Comparison of ENCODE assay signal across 16 cellular contexts in the genomic region with DNA sequence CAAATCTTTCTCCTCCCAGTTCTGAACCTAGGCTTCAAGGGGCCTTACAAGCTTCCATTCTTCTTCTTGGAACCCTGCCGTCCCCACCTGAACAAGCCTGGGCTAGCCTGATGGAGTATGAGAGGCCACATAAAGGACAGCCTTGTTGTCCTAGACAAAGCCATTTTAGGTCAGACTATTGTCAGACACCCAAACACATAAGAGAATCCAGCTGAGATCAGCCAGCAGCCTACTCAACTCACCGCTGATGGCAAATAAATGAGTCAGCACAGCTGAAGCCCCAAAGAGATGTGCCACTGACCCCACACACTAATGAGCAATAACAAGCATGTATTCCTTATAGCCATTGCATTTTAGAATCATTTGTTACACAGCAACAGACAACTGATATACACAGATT. TPM values are rescaled to one million over a fixed set of nuclear protein-coding genes. Genes with fewer than 3 reads are reported as not detected.
DNase-seq lines count a peak whose midpoint lies in the region; ATAC-seq and TF ChIP-seq lines count a peak whose summit lies in the region.
"Had no signal": no experiment of that assay in that cellular context is flagged by ENCODE, and none has a peak within 500 bp of the region (broad histone marks: within the 10 kb centered on the region; RNA-seq: fewer than 3 reads in every experiment).

No MANE protein-coding gene starts in this region.

- CTCF ChIA-PET in OCI-LY7 (lab: Charles Lee; ENCODE audit: unreplicated experiment), result no interaction called here

- no peak for TF ChIP-seq CTCF in OCI-LY7 (conservative IDR thresholded peaks at IDR 0.05; ENCODE audit: low read length)

- H4K20me1 ChIP-seq in GM23248 (ENCODE audit: insufficient read depth) (no peaks in the 10 kb centered on the region), OCI-LY7 (ENCODE audit: insufficient read depth, low read length) (no peaks in the 10 kb centered on the region)

- WGBS in GM23248 (ENCODE audit: low coverage in 1 of 2, low lambda C conversion rate in 2 of 2, missing lambda C conversion rate in 2 of 2), 2 experiments, result 29 to 31% methylated on average over 2 of the region's 2 CpGs

- in situ Hi-C loops in GM23248 (cut with MboI), result no loop called here

- H3K4me2 ChIP-seq in GM23248 (ENCODE audit: unreplicated experiment) (no peak overlapping the region), OCI-LY7 (ENCODE audit: low read length) (no peak overlapping the region)

- peaks cover 0 to 7% (median 0%) of the 10 kb centered on the region in 3 donors for H3K27me3 Mint-ChIP-seq in immature natural killer cell (ENCODE audit: low read depth in 3 of 3)

- no peaks in the 10 kb centered on the region for H3K36me3 Mint-ChIP-seq in immature natural killer cell

- H3K9me2 ChIP-seq in GM23248 (ENCODE audit: insufficient read depth) (no peaks in the 10 kb centered on the region), OCI-LY7 (ENCODE audit: insufficient read depth, low read length) (no peaks in the 10 kb centered on the region)

- H3K9me3 ChIP-seq in GM23248 (ENCODE audit: low read depth) (no peaks in the 10 kb centered on the region), OCI-LY7 (ENCODE audit: low read length) (no peaks in the 10 kb centered on the region)
- H3K9me3 ChIP-seq: Peyer's patch, spleen, vagina had no signal

- H3K27me3 ChIP-seq in GM23248 (replicated peaks; ENCODE audit: insufficient read depth), result no peaks in the 10 kb centered on the region
- H3K27me3 ChIP-seq: Peyer's patch, vagina had no signal

- H3K9ac ChIP-seq in GM23248, result no peak overlapping the region

- 0 out of 2 replicates have a peak, but pooled peaks cover 8% of the 10 kb centered on the region for H3F3A ChIP-seq in GM23248 (ENCODE audit: insufficient read depth)

- H3K27ac ChIP-seq in GM23248 (no peak overlapping the region), OCI-LY7 (ENCODE audit: low read depth, low read length, poor library complexity, severe bottlenecking) (no peak overlapping the region)
- H3K27ac ChIP-seq: Peyer's patch, spleen, vagina had no signal

- H2AFZ ChIP-seq in GM23248 (no peak overlapping the region), OCI-LY7 (ENCODE audit: low read length) (no peak overlapping the region)

- no peak overlapping the region for H3K4me3 Mint-ChIP-seq in immature natural killer cell
- H3K4me3 Mint-ChIP-seq: activated CD8-positive, alpha-beta T cell treated with anti-CD3 and anti-CD28 coated beads, Interleukin-2, amount 10 ng/mL, durations not matched to agents 7 days and 5 days had no signal

- DNase-seq in AG08395 (ENCODE audit: low spot score) (peak; percentile 44), GM23248 (peak; percentile 50), astrocyte of the hippocampus (ENCODE audit: low read depth, low spot score) (peak; percentile 22), myocyte (ENCODE audit: low read depth) (peak; percentile 32), immature natural killer cell (no peak), NCI-H187 (lab: John Stamatoyannopoulos, UW) (no peak), OCI-LY7 (ENCODE audit: low spot score) (no peak)
- DNase-seq: activated CD8-positive, alpha-beta T cell treated with anti-CD3 and anti-CD28 coated beads, Interleukin-2, amount 10 ng/mL, durations not matched to agents 7 days and 5 days; glutamatergic neuron; KG1; midbrain; Peyer's patch; spleen; stimulated activated naive CD4-positive, alpha-beta T cell treated with Interleukin-2 at 50 U/mL for 16 hours had no signal

- H3K79me2 ChIP-seq in GM23248 (ENCODE audit: insufficient read depth), result peaks cover 12% of the 10 kb centered on the region; the same call in 1 of the 2 replicates
- no peaks in the 10 kb centered on the region for H3K79me2 ChIP-seq in OCI-LY7 (ENCODE audit: insufficient read depth, low read depth, low read length)

- intact Hi-C loops in OCI-LY7 (cut with micrococcal nuclease; ENCODE audit: unreplicated experiment), result no loop called here

- peaks cover 0 to 4% (median 0%) of the 10 kb centered on the region in 6 donors for H3K9me3 Mint-ChIP-seq in immature natural killer cell

- no peak overlapping the region for H3K4me3 ChIP-seq in GM23248
- H3K4me3 ChIP-seq in OCI-LY7 (ENCODE audit: low read depth, low read length, poor library complexity, severe bottlenecking), result no peak overlapping the region
- H3K4me3 ChIP-seq: Peyer's patch, spleen, vagina had no signal

- no peaks in the 10 kb centered on the region for H3K4me1 Mint-ChIP-seq in immature natural killer cell

- no TSS peak for BruUV-seq in OCI-LY7 (replicated peaks; lab: Mats Ljungman, UMichigan)

- POLR2A ChIA-PET in OCI-LY7 (lab: Charles Lee), result no interaction called here

- no peak for ATAC-seq in GM18502 (IDR thresholded peaks at IDR 0.05; ENCODE audit: poor library complexity, unreplicated experiment)
- ATAC-seq: activated CD8-positive, alpha-beta T cell treated with anti-CD3 and anti-CD28 coated beads, Interleukin-2, amount 10 ng/mL, durations not matched to agents 7 days and 5 days had no signal

- peaks cover 35% of the 10 kb centered on the region; the same call in 1 of the 2 replicates for H3K36me3 ChIP-seq in GM23248 (ENCODE audit: low read depth)
- H3K36me3 ChIP-seq in OCI-LY7 (ENCODE audit: insufficient read depth, low read length), result no peaks in the 10 kb centered on the region
- H3K36me3 ChIP-seq: Peyer's patch, spleen, vagina had no signal

- no peak overlapping the region for H3K27ac Mint-ChIP-seq in immature natural killer cell
- H3K27ac Mint-ChIP-seq: activated CD8-positive, alpha-beta T cell treated with anti-CD3 and anti-CD28 coated beads, Interleukin-2, amount 10 ng/mL, durations not matched to agents 7 days and 5 days had no signal

- H3K4me1 ChIP-seq in GM23248 (ENCODE audit: insufficient read depth) (peaks cover 13% of the 10 kb centered on the region; the same call in 1 of the 2 replicates), OCI-LY7 (ENCODE audit: insufficient read depth, low read length, poor library complexity, severe bottlenecking) (no peaks in the 10 kb centered on the region)
- H3K4me1 ChIP-seq: Peyer's patch, spleen had no signal

RNA-seq across cellular contexts. Expression of gene SVEP1, which starts 33.8 kb away (rescaled TPM):
- 47.3 and 50.5 TPM in 2 replicates for total RNA-seq in GM23248 (2014; rRNA removed; shearing (Covaris generic))
- polyA plus RNA-seq in GM23248 (2016; fragmentation: Nextera tagmentation; extraction: Ambion mirVana) (12.6 and 13.6 TPM in 2 replicates), immature natural killer cell (under 1 TPM in 1 of 3 donors, not detected in 2; 0.03 TPM)
- total RNA-seq in myocyte (3.6 and 5.0 TPM in 2 replicates), OCI-LY7 (2022) (not detected in 2 replicates)
- polyA plus RNA-seq in myocyte (2012), result 1.9 TPM
- total RNA-seq in OCI-LY7 (2014; rRNA removed; shearing (Covaris generic)), result not detected in 2 replicates
- total RNA-seq: activated CD8-positive, alpha-beta T cell treated with anti-CD3 and anti-CD28 coated beads, Interleukin-2, amount 10 ng/mL, durations not matched to agents 7 days and 5 days had no signal

Comparison
In these comparisons a context has a peak if more than half of its experiments do, and no peak if none do; other contexts are left out.
1. DNase-seq: peak in AG08395 (single experiment), GM23248 (single experiment), astrocyte of the hippocampus (single experiment) and myocyte (single experiment); none in immature natural killer cell (0 of 3), NCI-H187 (0 of 2) and OCI-LY7 (single experiment).